ENCODE assay signal across 8 cellular contexts in the genomic region with DNA sequence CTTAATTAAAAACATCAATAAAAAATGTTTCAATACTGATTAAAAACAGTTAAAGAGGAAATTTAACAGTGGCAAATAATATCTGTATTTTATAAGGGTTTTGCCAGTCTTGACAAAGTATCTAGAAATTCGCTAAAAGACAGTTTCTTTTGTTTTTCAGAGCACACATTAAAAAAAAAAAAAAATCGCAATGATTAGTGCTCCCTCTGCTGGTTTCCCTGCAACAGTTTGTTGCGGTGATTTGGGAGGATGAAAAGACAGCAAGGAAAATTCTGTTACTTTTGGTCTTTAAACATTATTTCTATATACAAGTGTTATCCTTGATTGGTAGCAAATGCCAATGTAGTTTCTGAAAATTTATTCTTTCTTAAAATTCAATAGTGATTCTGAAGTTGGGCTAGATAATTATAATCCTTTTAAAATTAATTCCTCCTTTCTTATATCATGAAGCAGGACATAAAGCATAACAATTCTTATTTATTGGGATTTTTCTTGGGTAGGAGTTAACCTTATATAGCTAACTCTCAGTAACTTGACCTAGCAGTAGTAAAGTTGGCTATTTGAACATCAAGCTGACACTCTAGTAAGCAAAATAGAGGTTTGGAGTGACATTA. TPM values are rescaled to one million over a fixed set of nuclear protein-coding genes. Genes with fewer than 3 reads are reported as not detected.
A peak's percentile ranks its signal among the peaks of the same experiment; 100 is the strongest.
DNase-seq lines count a peak whose midpoint lies in the region; ATAC-seq lines count a peak whose summit lies in the region.

No MANE protein-coding gene starts in this region.

- H3K4me3 ChIP-seq in adipocyte (ENCODE audit: low read length), result peak overlapping the region; percentile 66
- H3K4me3 ChIP-seq in MG63, result no peak overlapping the region

- H3K27me3 ChIP-seq in adipocyte (replicated peaks; ENCODE audit: control insufficient read depth, insufficient read depth, low read length) (no peaks in the 10 kb centered on the region), MG63 (no peaks in the 10 kb centered on the region)

- H3K4me1 ChIP-seq in adipocyte (ENCODE audit: control insufficient read depth, insufficient read depth, low read length), result peaks cover 32% of the 10 kb centered on the region

- H3K27ac ChIP-seq in substantia nigra (ENCODE audit: low read depth, low read length, poor library complexity, severe bottlenecking), result no peak overlapping the region

- peak overlapping the region; percentile 78 for H3K9ac ChIP-seq in adipocyte (ENCODE audit: low read length)

- H3K36me3 ChIP-seq in adipocyte (ENCODE audit: control insufficient read depth, insufficient read depth, low read length, severe bottlenecking), result no peaks in the 10 kb centered on the region
- no peaks in the 10 kb centered on the region for H3K36me3 ChIP-seq in MG63

- no peak for ATAC-seq in GM19452 (IDR thresholded peaks at IDR 0.05; ENCODE audit: unreplicated experiment)

- DNase-seq in COR-L47 (lab: John Stamatoyannopoulos, UW) (peak; percentile 4), Kasumi-1 (lab: John Stamatoyannopoulos, UW) (peak; percentile 43 to 60), adipocyte (ENCODE audit: low read depth) (peak; percentile 78), kidney glomerular epithelial cell (lab: John Stamatoyannopoulos, UW) (peak; percentile 40), substantia nigra (lab: John Stamatoyannopoulos, UW) (no peak), iPS-NIHi7 (ENCODE audit: extremely low spot score) (no peak), MG63 (no peak)

- H3K9me3 ChIP-seq in adipocyte (ENCODE audit: control insufficient read depth, low read length), result no peaks in the 10 kb centered on the region
- H3K9me3 ChIP-seq in MG63, result no peaks in the 10 kb centered on the region

RNA-seq across cellular contexts. Expression of gene SPRY2, which starts 23.1 kb away (rescaled TPM):
- 6.9 and 8.2 TPM in 2 replicates for total RNA-seq in MG63 (2014; rRNA removed; shearing (Covaris generic); ENCODE audit: low replicate concordance)

Comparison
In these comparisons a context has a peak if more than half of its experiments do, and no peak if none do; other contexts are left out.
1. DNase-seq: peak in COR-L47 (single experiment), Kasumi-1 (2 of 2), adipocyte (single experiment) and kidney glomerular epithelial cell (single experiment); none in substantia nigra (0 of 49), iPS-NIHi7 (single experiment) and MG63 (single experiment).